Comparison of ENCODE assay signal across 20 cellular contexts in the genomic region with DNA sequence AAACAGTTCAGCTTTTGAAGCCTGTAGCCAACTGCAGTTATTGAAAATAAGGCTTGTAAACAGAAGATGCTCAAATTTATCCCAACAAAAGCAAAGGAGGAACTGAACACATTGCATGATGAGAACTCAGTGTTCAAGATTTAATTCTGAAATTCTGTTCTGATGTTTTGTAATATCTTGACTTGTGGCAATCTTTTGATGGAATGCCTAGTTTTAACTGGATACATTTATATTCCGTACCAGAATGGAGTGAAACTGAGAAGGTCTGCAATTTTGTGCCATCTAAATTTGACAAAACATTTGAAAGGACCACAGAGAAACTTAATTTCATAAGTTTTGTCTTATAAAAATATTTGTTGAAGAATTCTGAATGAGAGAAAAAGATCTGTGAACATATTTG.
"Had no signal": no experiment of that assay in that cellular context is flagged by ENCODE, and none has a peak within 500 bp of the region (broad histone marks: within the 10 kb centered on the region; RNA-seq: fewer than 3 reads in every experiment).

No MANE protein-coding gene starts in this region.

- H3K27ac Mint-ChIP-seq: dendritic cell treated with granulocyte-macrophage colony-stimulating factor and Interleukin-4, amounts not matched to agents 40 ng/mL and 50 ng/mL, for 4 days; endodermal cell; stimulated activated naive B cell treated with anti-CD40 and anti-IgM and Interleukin-4, amounts not matched to agents 10 μg/mL and 1 μg/mL and 100 μg/mL, for 72 hours had no signal

- ATAC-seq: body of pancreas; left cardiac atrium; right lobe of liver; stimulated activated naive B cell treated with anti-CD40 and anti-IgM and Interleukin-4, amounts not matched to agents 10 μg/mL and 1 μg/mL and 100 μg/mL, for 72 hours; upper lobe of right lung had no signal

- H3K27me3 ChIP-seq: body of pancreas, right lobe of liver, SJCRH30, spleen, suprapubic skin, upper lobe of right lung had no signal

- H3K36me3 ChIP-seq: right lobe of liver, SJCRH30, spleen, suprapubic skin, upper lobe of right lung had no signal

- H3K4me3 ChIP-seq: body of pancreas, lung, psoas muscle, right lobe of liver, SJCRH30, spleen, suprapubic skin, upper lobe of right lung had no signal

- H3K27me3 Mint-ChIP-seq: dendritic cell treated with granulocyte-macrophage colony-stimulating factor and Interleukin-4, amounts not matched to agents 40 ng/mL and 50 ng/mL, for 4 days; naive B cell; stimulated activated naive B cell treated with anti-CD40 and anti-IgM and Interleukin-4, amounts not matched to agents 10 μg/mL and 1 μg/mL and 100 μg/mL, for 72 hours had no signal

- H3K36me3 Mint-ChIP-seq: naive B cell had no signal

- H3K4me1 ChIP-seq: body of pancreas, psoas muscle had no signal

- H3K4me3 Mint-ChIP-seq: dendritic cell treated with granulocyte-macrophage colony-stimulating factor and Interleukin-4, amounts not matched to agents 40 ng/mL and 50 ng/mL, for 4 days; endodermal cell; naive B cell; stimulated activated naive B cell treated with anti-CD40 and anti-IgM and Interleukin-4, amounts not matched to agents 10 μg/mL and 1 μg/mL and 100 μg/mL, for 72 hours had no signal

- DNase-seq: activated CD4-positive, CD25-positive, alpha-beta regulatory T cell treated with anti-CD3 and anti-CD28 coated beads, Interleukin-2, amount 50 U/mL, for 72 hours; activated gamma-delta T cell treated with Interleukin-2 at 50 U/mL for 16 hours; amniotic stem cell; body of pancreas; endodermal cell; left cardiac atrium; naive B cell; nucleus accumbens; psoas muscle; right lobe of liver; SJCRH30; spleen; stimulated activated CD4-positive, alpha-beta T cell treated with anti-CD3 and anti-CD28 coated beads, Interleukin-1b, Interleukin-23, amount 100 ng/mL, for 48 hours; stimulated activated naive B cell treated with anti-CD40 and anti-IgM and Interleukin-4, amounts not matched to agents 10 μg/mL and 1 μg/mL and 100 μg/mL, for 72 hours; SW 1271; T-helper 9 cell; upper lobe of right lung had no signal

- H3K9me3 Mint-ChIP-seq: dendritic cell treated with granulocyte-macrophage colony-stimulating factor and Interleukin-4, amounts not matched to agents 40 ng/mL and 50 ng/mL, for 4 days; endodermal cell; naive B cell; stimulated activated naive B cell treated with anti-CD40 and anti-IgM and Interleukin-4, amounts not matched to agents 10 μg/mL and 1 μg/mL and 100 μg/mL, for 72 hours had no signal

- H3K9me3 ChIP-seq: body of pancreas, psoas muscle, right lobe of liver, SJCRH30, spleen, suprapubic skin, upper lobe of right lung had no signal
